Comparison of ENCODE assay signal across 24 cellular contexts in genomic region chr22:50220603-50221409, GRCh38. TPM values are rescaled to one million over a fixed set of nuclear protein-coding genes. Genes with fewer than 3 reads are reported as not detected.
DNase-seq lines count a peak whose midpoint lies in the region; ATAC-seq, FAIRE-seq and TF ChIP-seq lines count a peak whose summit lies in the region.
"Had no signal": no experiment of that assay in that cellular context is flagged by ENCODE, and none has a peak within 500 bp of the region (broad histone marks: within the 10 kb centered on the region; RNA-seq: fewer than 3 reads in every experiment).

No MANE protein-coding gene starts in this region.

- H3K36me3 ChIP-seq in mammary epithelial cell (ENCODE audit: insufficient read depth, low read length) = peaks cover 3% of the 10 kb centered on the region
- peaks cover 22 to 64% of the 10 kb centered on the region in 2 experiments; a peak in 4 of 5 replicates for H3K36me3 ChIP-seq in HepG2 (replicated peaks in 1 of 2; ENCODE audit: control insufficient read depth in 1 of 2, insufficient read depth in 2 of 2, low read length in 2 of 2)
- peaks cover 44 to 100% (median 86%) of the 10 kb centered on the region in 4 donors for H3K36me3 ChIP-seq in upper lobe of left lung

- DNase-seq in mammary epithelial cell (no peak), MCF 10A (ENCODE audit: unreplicated experiment) (no peak), HepG2 (ENCODE audit: low spot score) (no peak), upper lobe of left lung (peak; percentile 20 to 56)
- no peak for DNase-seq in stimulated activated naive CD4-positive, alpha-beta T cell (lab: John Stamatoyannopoulos, UW)
- DNase-seq in CD4-positive, alpha-beta T cell = no peak
- DNase-seq: BE2C; CD8-positive, alpha-beta memory T cell; DMS79 treated with DMSO at 0.1 percent for 48 hours; GOT3; HFFc6; NCI-H1105 treated with DMSO at 0.1 percent for 48 hours; NCI-H187; NCI-H446 treated with DMSO at 0.1 percent for 48 hours; NK-92 treated with Interleukin-12 subunit alpha and Interleukin-12 subunit beta, amount 100 ng/mL, for 24 hours; OCI-M1; RPMI8226; SJCRH30 had no signal

- TF ChIP-seq RAD21 in HepG2 (CRISPR knock-in tag; IDR thresholded peaks at IDR 0.05) = no peak

- H3K9ac ChIP-seq in mammary epithelial cell (ENCODE audit: insufficient read depth, low read length) = no peak overlapping the region
- no peak overlapping the region for H3K9ac ChIP-seq in HepG2 (ENCODE audit: insufficient read depth, low read depth, low read length)

- intact Hi-C loops in mammary epithelial cell (cut with micrococcal nuclease) (no loop called here), MCF 10A (cut with micrococcal nuclease) (no loop called here), HepG2 (cut with micrococcal nuclease; ENCODE audit: unreplicated experiment) (no loop called here)
- intact Hi-C loops in CD4-positive, alpha-beta T cell (cut with DNase I, micrococcal nuclease) = no loop called here

- POLR2A ChIA-PET in MCF 10A (lab: Yijun Ruan, JAX) = interaction anchor here (0.6 kb wide), 1 partner anchor 63 kb away, joined by 3 read pairs; no protein-coding TSS in a partner anchor
- POLR2A ChIA-PET in HepG2 (lab: Yijun Ruan, JAX) = no interaction called here
- POLR2A ChIA-PET in CD4-positive, alpha-beta T cell (lab: Charles Lee) = interaction anchor here (0.9 kb wide), 1 partner anchor 30 kb away, joined by 4 read pairs; no protein-coding TSS in a partner anchor

- H3K4me3 ChIP-seq in mammary epithelial cell (replicated peaks in 1 of 3; ENCODE audit: insufficient read depth in 1 of 3, low read depth in 2 of 3, low read length in 3 of 3) (no peak overlapping the region), HepG2 (replicated peaks in 1 of 3; ENCODE audit: insufficient read depth in 1 of 3, low read depth in 2 of 3, low read length in 3 of 3) (no peak overlapping the region), upper lobe of left lung (no peak overlapping the region)
- H3K4me3 ChIP-seq: SJCRH30 had no signal

- H3K4me1 ChIP-seq in mammary epithelial cell (ENCODE audit: insufficient read depth, low read length) (no peaks in the 10 kb centered on the region), HepG2 (ENCODE audit: insufficient read depth, low read length) (peaks cover 9% of the 10 kb centered on the region), upper lobe of left lung (peaks cover 0 to 4% (median 2%) of the 10 kb centered on the region in 4 donors)
- H3K4me1 ChIP-seq: SJCRH30 had no signal

- H3K79me2 ChIP-seq in mammary epithelial cell (ENCODE audit: insufficient read depth, low read length) (peaks cover 1% of the 10 kb centered on the region), HepG2 (ENCODE audit: insufficient read depth, low read length) (no peaks in the 10 kb centered on the region)

- TF ChIP-seq EP300 in HepG2 (IDR thresholded peaks at IDR 0.05; ENCODE audit: low read depth in 2 of 2, low read length in 2 of 2) = no peak
- no peak for TF ChIP-seq EP300 in HepG2 (CRISPR knock-in tag; IDR thresholded peaks at IDR 0.05; ENCODE audit: borderline replicate concordance)
- no peak for TF ChIP-seq EP300 in upper lobe of left lung (IDR thresholded peaks at IDR 0.05)

- no peak overlapping the region for H3K27ac ChIP-seq in mammary epithelial cell (ENCODE audit: insufficient read depth, low read depth, low read length)
- H3K27ac ChIP-seq in angular gyrus (ENCODE audit: low read depth, low read length) = peak overlapping the region; percentile 25
- no peak overlapping the region for H3K27ac ChIP-seq in HepG2 (ENCODE audit: extremely low read length, insufficient read depth, low read length)
- no peak overlapping the region for H3K27ac ChIP-seq in upper lobe of left lung
- H3K27ac ChIP-seq in CD4-positive, alpha-beta T cell (ENCODE audit: low read depth, low read length) = no peak overlapping the region
- H3K27ac ChIP-seq: SJCRH30 had no signal

- H4K20me1 ChIP-seq in mammary epithelial cell (ENCODE audit: insufficient read depth, low read length) (no peaks in the 10 kb centered on the region), HepG2 (ENCODE audit: insufficient read depth, low read length) (no peaks in the 10 kb centered on the region)

- no peaks in the 10 kb centered on the region for H3K9me3 ChIP-seq in mammary epithelial cell (replicated peaks; ENCODE audit: insufficient read depth, low read length)
- H3K9me3 ChIP-seq in HepG2 (ENCODE audit: low read length) = no peaks in the 10 kb centered on the region
- no peaks in the 10 kb centered on the region for H3K9me3 ChIP-seq in upper lobe of left lung
- H3K9me3 ChIP-seq in CD4-positive, alpha-beta T cell (ENCODE audit: control insufficient read depth, low read length) = no peaks in the 10 kb centered on the region
- H3K9me3 ChIP-seq: BE2C, SJCRH30 had no signal

- BruUV-seq in mammary epithelial cell (replicated peaks; lab: Mats Ljungman, UMichigan) = TSS peak; percentile 13
- no TSS peak for BruUV-seq in MCF 10A (replicated peaks; lab: Mats Ljungman, UMichigan)
- no TSS peak for BruUV-seq in HepG2 (replicated peaks; lab: Mats Ljungman, UMichigan)

- H3K4me2 ChIP-seq in mammary epithelial cell (ENCODE audit: insufficient read depth, low read depth, low read length) (no peak overlapping the region), HepG2 (ENCODE audit: low read depth, low read length) (no peak overlapping the region)

- in situ Hi-C loops in mammary epithelial cell (cut with MboI; ENCODE audit: low sequenced_read_pairs in 2 of 2) = loop anchor here in 1 of 2 donors (25.0 kb wide), 1 partner anchor 284 kb away; no protein-coding TSS in a partner anchor
- in situ Hi-C loops in HepG2 (cut with HindIII; ENCODE audit: extremely low pct_ligation_motif_present, low pct_unique_long_range_greater_than_20kb) = no loop called here

- no peak for TF ChIP-seq CTCF in mammary epithelial cell (conservative IDR thresholded peaks at IDR 0.05 in 1 of 2, IDR thresholded peaks at IDR 0.05 in 1 of 2; ENCODE audit: extremely low read depth in 1 of 2, insufficient read depth in 1 of 2, low read depth in 1 of 2, low read length in 2 of 2)
- TF ChIP-seq CTCF in MCF 10A (IDR thresholded peaks at IDR 0.05; ENCODE audit: unreplicated experiment) = no peak
- TF ChIP-seq CTCF in HepG2 (CRISPR knock-in tag; IDR thresholded peaks at IDR 0.05) = no peak
- no peak for TF ChIP-seq CTCF in upper lobe of left lung (IDR thresholded peaks at IDR 0.05)
- no peak for TF ChIP-seq CTCF in CD4-positive, alpha-beta T cell (IDR thresholded peaks at IDR 0.05)

- no peak for TF ChIP-seq POLR2A in HepG2 (IDR thresholded peaks at IDR 0.05; ENCODE audit: insufficient read depth in 1 of 2, low read depth in 2 of 2, low read length in 2 of 2)
- TF ChIP-seq POLR2A in upper lobe of left lung (IDR thresholded peaks at IDR 0.05) = no peak

- H3K9me3 Mint-ChIP-seq in MCF 10A (ENCODE audit: unreplicated experiment) = no peaks in the 10 kb centered on the region
- no peaks in the 10 kb centered on the region for H3K9me3 Mint-ChIP-seq in CD4-positive, alpha-beta T cell
- H3K9me3 Mint-ChIP-seq: CD8-positive, alpha-beta memory T cell; HFFc6; IgD-negative memory B cell had no signal

- H2AFZ ChIP-seq in mammary epithelial cell (ENCODE audit: low read depth, low read length) = no peak overlapping the region
- no peak overlapping the region for H2AFZ ChIP-seq in HepG2 (ENCODE audit: low read length)

- H3K27ac Mint-ChIP-seq in MCF 10A (ENCODE audit: low read depth, unreplicated experiment) = no peak overlapping the region
- no peak overlapping the region for H3K27ac Mint-ChIP-seq in CD4-positive, alpha-beta T cell
- H3K27ac Mint-ChIP-seq: CD8-positive, alpha-beta memory T cell; HFFc6; IgD-negative memory B cell had no signal

- FAIRE-seq in HepG2 (lab: Jason Lieb, UNC) = no peak
- FAIRE-seq: D721Med, G401.6, GM12892 had no signal

- H3K27me3 ChIP-seq in mammary epithelial cell (ENCODE audit: insufficient read depth, low read length) = no peaks in the 10 kb centered on the region
- no peaks in the 10 kb centered on the region for H3K27me3 ChIP-seq in HepG2 (ENCODE audit: control insufficient read depth in 1 of 2, insufficient read depth in 2 of 2, low read length in 2 of 2)
- H3K27me3 ChIP-seq in upper lobe of left lung = no peaks in the 10 kb centered on the region
- no peaks in the 10 kb centered on the region for H3K27me3 ChIP-seq in CD4-positive, alpha-beta T cell (ENCODE audit: control insufficient read depth, insufficient read depth, low read length)
- H3K27me3 ChIP-seq: BE2C, SJCRH30 had no signal

- no peak overlapping the region for H3K4me3 Mint-ChIP-seq in MCF 10A (ENCODE audit: unreplicated experiment)
- H3K4me3 Mint-ChIP-seq in CD4-positive, alpha-beta T cell = no peak overlapping the region
- H3K4me3 Mint-ChIP-seq: CD8-positive, alpha-beta memory T cell; HFFc6 had no signal

- peaks cover 64% of the 10 kb centered on the region for H3K36me3 Mint-ChIP-seq in MCF 10A (ENCODE audit: insufficient read depth, unreplicated experiment)
- peaks cover 76% of the 10 kb centered on the region for H3K36me3 Mint-ChIP-seq in CD4-positive, alpha-beta T cell (ENCODE audit: low read depth)

- no peaks in the 10 kb centered on the region for H3K27me3 Mint-ChIP-seq in MCF 10A (ENCODE audit: insufficient read depth, unreplicated experiment)
- H3K27me3 Mint-ChIP-seq in CD4-positive, alpha-beta T cell = no peaks in the 10 kb centered on the region
- H3K27me3 Mint-ChIP-seq: CD8-positive, alpha-beta memory T cell; IgD-negative memory B cell had no signal

- 94% methylated on average over 29 of the region's 45 CpGs for WGBS in mammary epithelial cell (ENCODE audit: low coverage, missing lambda C conversion rate)
- WGBS in HepG2 (ENCODE audit: low lambda C conversion rate) = 98% methylated on average over 17 of the region's 45 CpGs
- 90 to 95% methylated on average over 14 to 45 of the region's 45 CpGs for WGBS in upper lobe of left lung, 2 donors

- CTCF ChIA-PET in mammary epithelial cell (lab: Charles Lee; ENCODE audit: low non-redundant PET) = no interaction called here
- CTCF ChIA-PET in MCF 10A (lab: Yijun Ruan, JAX) = interaction anchor here (0.6 to 1.4 kb wide), 3 partner anchors 20 to 193 kb away, joined by 3 to 4 read pairs (median 3); no protein-coding TSS in a partner anchor
- CTCF ChIA-PET in HepG2 (lab: Yijun Ruan, JAX; ENCODE audit: low intra/inter-chr PET ratio, low total read pairs) = no interaction called here
- CTCF ChIA-PET in CD4-positive, alpha-beta T cell (lab: Charles Lee) = no interaction called here

- dilution Hi-C loops in mammary epithelial cell (cut with HindIII; ENCODE audit: low sequenced_read_pairs) = no loop called here

- no peaks in the 10 kb centered on the region for H3K4me1 Mint-ChIP-seq in MCF 10A (ENCODE audit: insufficient read depth, unreplicated experiment)
- no peaks in the 10 kb centered on the region for H3K4me1 Mint-ChIP-seq in CD4-positive, alpha-beta T cell (ENCODE audit: low read depth)
- H3K4me1 Mint-ChIP-seq: CD8-positive, alpha-beta memory T cell; IgD-negative memory B cell had no signal

- ATAC-seq in HepG2 (no peak), upper lobe of left lung (ENCODE audit: low FRiP score in 2 of 2) (no peak), HG03457 (IDR thresholded peaks at IDR 0.05; ENCODE audit: unreplicated experiment) (no peak)
- no peak for ATAC-seq in CD4-positive, alpha-beta T cell (ENCODE audit: poor library complexity)

RNA-seq across cellular contexts. Expression of gene SELENOO, which starts 20.0 kb away (rescaled TPM):
- total RNA-seq in mammary epithelial cell = 10 to 100 TPM; 21.5 to 36.9 TPM
- polyA plus RNA-seq in mammary epithelial cell = 39.7 TPM
- polyA minus RNA-seq in mammary epithelial cell = 12.8 TPM
- total RNA-seq in MCF 10A (2022) = 16.1 and 21.9 TPM in 2 replicates
- 12.5 and 19.0 TPM in 2 replicates for total RNA-seq in HepG2 (2016; rRNA removed; fragmentation: Illumina TruSeq; extraction: Trizol)
- 2.8 and 3.8 TPM in 2 replicates for total RNA-seq in HepG2 (2016; cell fraction: cytosol; rRNA removed; fragmentation: Illumina TruSeq; extraction: Trizol; ENCODE audit: low read depth)
- 9.4 and 19.8 TPM in 2 replicates for total RNA-seq in HepG2 (2016; cell fraction: insoluble cytoplasmic fraction; rRNA removed; fragmentation: Illumina TruSeq; extraction: Trizol)
- total RNA-seq in HepG2 (2016; cell fraction: membrane; rRNA removed; fragmentation: Illumina TruSeq; extraction: Trizol) = 6.0 and 7.6 TPM in 2 replicates
- 18.8 and 19.9 TPM in 2 replicates for total RNA-seq in HepG2 (2016; cell fraction: nucleus; rRNA removed; fragmentation: Illumina TruSeq; extraction: Trizol)
- polyA plus RNA-seq in HepG2 (2011; rRNA removed) = 14.4 and 18.7 TPM in 2 replicates
- 10.0 and 18.1 TPM in 2 replicates for polyA plus RNA-seq in HepG2 (2011; cell fraction: cytosol; rRNA removed)
- polyA plus RNA-seq in HepG2 (2011; cell fraction: nucleus; rRNA removed) = 88.6 and 104 TPM in 2 replicates
- polyA plus RNA-seq in HepG2 (2012) = 10.9 and 17.7 TPM in 2 replicates
- polyA plus RNA-seq in HepG2 (2016; cell fraction: cytosol; fragmentation: Illumina TruSeq; extraction: Trizol; ENCODE audit: low read depth) = 3.5 and 4.0 TPM in 2 replicates
- 9.5 and 12.3 TPM in 2 replicates for polyA plus RNA-seq in HepG2 (2016; cell fraction: insoluble cytoplasmic fraction; fragmentation: Illumina TruSeq; extraction: Trizol; ENCODE audit: low read depth)
- 4.9 and 5.3 TPM in 2 replicates for polyA plus RNA-seq in HepG2 (2016; cell fraction: membrane; fragmentation: Illumina TruSeq; extraction: Trizol; ENCODE audit: low read depth)
- 54.2 and 57.7 TPM in 2 replicates for polyA plus RNA-seq in HepG2 (2016; cell fraction: nucleus; fragmentation: Illumina TruSeq; extraction: Trizol; ENCODE audit: insufficient read depth, low read depth)
- 9.7 and 16.7 TPM in 2 replicates for polyA minus RNA-seq in HepG2 (2011; rRNA and poly(A)+ RNA removed; ENCODE audit: low replicate concordance)
- 6.4 and 6.9 TPM in 2 replicates for polyA minus RNA-seq in HepG2 (2011; cell fraction: cytosol; rRNA and poly(A)+ RNA removed)
- 7.5 and 7.7 TPM in 2 replicates for polyA minus RNA-seq in HepG2 (2011; cell fraction: nucleus; rRNA and poly(A)+ RNA removed)
- total RNA-seq in upper lobe of left lung = 100 to 1,000 TPM in 1 of 6 donors, 10 to 100 TPM in 5; 23.1 to 102 (median 28.9) TPM
- total RNA-seq in CD4-positive, alpha-beta T cell = 10 to 100 TPM; 26.0 to 26.1 TPM

RNA-seq across cellular contexts. Expression of gene TUBGCP6, which starts 24.0 kb away (rescaled TPM):
- total RNA-seq in mammary epithelial cell = 10 to 100 TPM; 33.0 to 34.0 TPM
- 12.3 TPM for polyA plus RNA-seq in mammary epithelial cell
- 18.7 TPM for polyA minus RNA-seq in mammary epithelial cell
- total RNA-seq in MCF 10A (2022) = 27.6 and 27.9 TPM in 2 replicates
- total RNA-seq in HepG2 (2016; rRNA removed; fragmentation: Illumina TruSeq; extraction: Trizol) = 5.8 and 15.7 TPM in 2 replicates
- 3.8 and 4.4 TPM in 2 replicates for total RNA-seq in HepG2 (2016; cell fraction: cytosol; rRNA removed; fragmentation: Illumina TruSeq; extraction: Trizol; ENCODE audit: low read depth)
- 4.6 and 17.4 TPM in 2 replicates for total RNA-seq in HepG2 (2016; cell fraction: insoluble cytoplasmic fraction; rRNA removed; fragmentation: Illumina TruSeq; extraction: Trizol)
- total RNA-seq in HepG2 (2016; cell fraction: membrane; rRNA removed; fragmentation: Illumina TruSeq; extraction: Trizol) = 4.6 and 5.1 TPM in 2 replicates
- total RNA-seq in HepG2 (2016; cell fraction: nucleus; rRNA removed; fragmentation: Illumina TruSeq; extraction: Trizol) = 23.1 and 29.5 TPM in 2 replicates
- 14.6 and 23.7 TPM in 2 replicates for polyA plus RNA-seq in HepG2 (2011; rRNA removed)
- polyA plus RNA-seq in HepG2 (2011; cell fraction: cytosol; rRNA removed) = 2.6 and 4.8 TPM in 2 replicates
- polyA plus RNA-seq in HepG2 (2011; cell fraction: nucleus; rRNA removed) = 276 and 340 TPM in 2 replicates
- 13.4 and 15.8 TPM in 2 replicates for polyA plus RNA-seq in HepG2 (2012)
- polyA plus RNA-seq in HepG2 (2016; cell fraction: cytosol; fragmentation: Illumina TruSeq; extraction: Trizol; ENCODE audit: low read depth) = 0.95 and 1.2 TPM in 2 replicates
- 3.6 and 4.4 TPM in 2 replicates for polyA plus RNA-seq in HepG2 (2016; cell fraction: insoluble cytoplasmic fraction; fragmentation: Illumina TruSeq; extraction: Trizol; ENCODE audit: low read depth)
- polyA plus RNA-seq in HepG2 (2016; cell fraction: membrane; fragmentation: Illumina TruSeq; extraction: Trizol; ENCODE audit: low read depth) = 0.86 and 2.1 TPM in 2 replicates
- polyA plus RNA-seq in HepG2 (2016; cell fraction: nucleus; fragmentation: Illumina TruSeq; extraction: Trizol; ENCODE audit: insufficient read depth, low read depth) = 62.8 and 72.9 TPM in 2 replicates
- 11.6 and 16.8 TPM in 2 replicates for polyA minus RNA-seq in HepG2 (2011; rRNA and poly(A)+ RNA removed; ENCODE audit: low replicate concordance)
- 2.7 and 4.0 TPM in 2 replicates for polyA minus RNA-seq in HepG2 (2011; cell fraction: cytosol; rRNA and poly(A)+ RNA removed)
- 32.9 and 40.9 TPM in 2 replicates for polyA minus RNA-seq in HepG2 (2011; cell fraction: nucleus; rRNA and poly(A)+ RNA removed)
- 100 to 1,000 TPM in 2 of 6 donors, 10 to 100 TPM in 4; 43.2 to 216 (median 52.4) TPM for total RNA-seq in upper lobe of left lung
- total RNA-seq in CD4-positive, alpha-beta T cell = 100 to 1,000 TPM; 124 to 126 TPM

RNA-seq across cellular contexts. Expression of gene HDAC10, which starts 30.3 kb away (rescaled TPM):
- 10 to 100 TPM; 10.7 to 23.6 TPM for total RNA-seq in mammary epithelial cell
- polyA plus RNA-seq in mammary epithelial cell = 8.9 TPM
- 2.7 TPM for polyA minus RNA-seq in mammary epithelial cell
- 27.5 and 29.2 TPM in 2 replicates for total RNA-seq in MCF 10A (2022)
- total RNA-seq in HepG2 (2016; rRNA removed; fragmentation: Illumina TruSeq; extraction: Trizol) = 4.0 and 13.9 TPM in 2 replicates
- total RNA-seq in HepG2 (2016; cell fraction: cytosol; rRNA removed; fragmentation: Illumina TruSeq; extraction: Trizol; ENCODE audit: low read depth) = 7.1 and 8.7 TPM in 2 replicates
- total RNA-seq in HepG2 (2016; cell fraction: insoluble cytoplasmic fraction; rRNA removed; fragmentation: Illumina TruSeq; extraction: Trizol) = 4.1 and 13.9 TPM in 2 replicates
- total RNA-seq in HepG2 (2016; cell fraction: membrane; rRNA removed; fragmentation: Illumina TruSeq; extraction: Trizol) = 4.4 and 4.6 TPM in 2 replicates
- 23.1 and 23.7 TPM in 2 replicates for total RNA-seq in HepG2 (2016; cell fraction: nucleus; rRNA removed; fragmentation: Illumina TruSeq; extraction: Trizol)
- 14.9 and 19.7 TPM in 2 replicates for polyA plus RNA-seq in HepG2 (2011; rRNA removed)
- 1.8 and 3.9 TPM in 2 replicates for polyA plus RNA-seq in HepG2 (2011; cell fraction: cytosol; rRNA removed)
- polyA plus RNA-seq in HepG2 (2011; cell fraction: nucleus; rRNA removed) = 257 and 366 TPM in 2 replicates
- 15.0 and 23.8 TPM in 2 replicates for polyA plus RNA-seq in HepG2 (2012)
- 0.86 TPM in 2 replicates for polyA plus RNA-seq in HepG2 (2016; cell fraction: cytosol; fragmentation: Illumina TruSeq; extraction: Trizol; ENCODE audit: low read depth)
- polyA plus RNA-seq in HepG2 (2016; cell fraction: insoluble cytoplasmic fraction; fragmentation: Illumina TruSeq; extraction: Trizol; ENCODE audit: low read depth) = 3.2 and 5.7 TPM in 2 replicates
- polyA plus RNA-seq in HepG2 (2016; cell fraction: membrane; fragmentation: Illumina TruSeq; extraction: Trizol; ENCODE audit: low read depth) = 2.1 TPM in 2 replicates
- polyA plus RNA-seq in HepG2 (2016; cell fraction: nucleus; fragmentation: Illumina TruSeq; extraction: Trizol; ENCODE audit: insufficient read depth, low read depth) = 72.4 and 82.8 TPM in 2 replicates
- 7.7 and 20.9 TPM in 2 replicates for polyA minus RNA-seq in HepG2 (2011; rRNA and poly(A)+ RNA removed; ENCODE audit: low replicate concordance)
- 3.9 and 4.2 TPM in 2 replicates for polyA minus RNA-seq in HepG2 (2011; cell fraction: cytosol; rRNA and poly(A)+ RNA removed)
- 34.9 and 37.9 TPM in 2 replicates for polyA minus RNA-seq in HepG2 (2011; cell fraction: nucleus; rRNA and poly(A)+ RNA removed)
- 100 to 1,000 TPM in 1 of 6 donors, 10 to 100 TPM in 5; 33.0 to 202 (median 53.1) TPM for total RNA-seq in upper lobe of left lung
- total RNA-seq in CD4-positive, alpha-beta T cell = 10 to 100 TPM; 87.3 to 88.7 TPM

RNA-seq across cellular contexts. Expression of gene TRABD, which starts 35.1 kb away (rescaled TPM):
- total RNA-seq in mammary epithelial cell (10 to 100 TPM; 25.8 to 63.5 TPM), MCF 10A (2022) (60.6 and 63.8 TPM in 2 replicates), HepG2 (2016; rRNA removed; fragmentation: Illumina TruSeq; extraction: Trizol) (16.2 and 21.5 TPM in 2 replicates), upper lobe of left lung (10 to 100 TPM; 32.9 to 88.0 (median 56.3) TPM)
- polyA plus RNA-seq in mammary epithelial cell (53.4 TPM), HepG2 (2011; rRNA removed) (28.9 and 36.8 TPM in 2 replicates)
- polyA minus RNA-seq in mammary epithelial cell = 43.4 TPM
- total RNA-seq in HepG2 (2016; cell fraction: cytosol; rRNA removed; fragmentation: Illumina TruSeq; extraction: Trizol; ENCODE audit: low read depth) = 8.1 and 8.5 TPM in 2 replicates
- 14.1 and 20.1 TPM in 2 replicates for total RNA-seq in HepG2 (2016; cell fraction: insoluble cytoplasmic fraction; rRNA removed; fragmentation: Illumina TruSeq; extraction: Trizol)
- total RNA-seq in HepG2 (2016; cell fraction: membrane; rRNA removed; fragmentation: Illumina TruSeq; extraction: Trizol) = 15.9 and 17.7 TPM in 2 replicates
- 12.3 and 17.7 TPM in 2 replicates for total RNA-seq in HepG2 (2016; cell fraction: nucleus; rRNA removed; fragmentation: Illumina TruSeq; extraction: Trizol)
- 15.8 and 28.0 TPM in 2 replicates for polyA plus RNA-seq in HepG2 (2011; cell fraction: cytosol; rRNA removed)
- polyA plus RNA-seq in HepG2 (2011; cell fraction: nucleus; rRNA removed) = 241 and 327 TPM in 2 replicates
- polyA plus RNA-seq in HepG2 (2012) = 19.6 and 35.2 TPM in 2 replicates
- polyA plus RNA-seq in HepG2 (2016; cell fraction: cytosol; fragmentation: Illumina TruSeq; extraction: Trizol; ENCODE audit: low read depth) = 10.4 and 11.2 TPM in 2 replicates
- polyA plus RNA-seq in HepG2 (2016; cell fraction: insoluble cytoplasmic fraction; fragmentation: Illumina TruSeq; extraction: Trizol; ENCODE audit: low read depth) = 19.9 and 22.8 TPM in 2 replicates
- 15.2 and 16.9 TPM in 2 replicates for polyA plus RNA-seq in HepG2 (2016; cell fraction: membrane; fragmentation: Illumina TruSeq; extraction: Trizol; ENCODE audit: low read depth)
- 56.6 and 60.9 TPM in 2 replicates for polyA plus RNA-seq in HepG2 (2016; cell fraction: nucleus; fragmentation: Illumina TruSeq; extraction: Trizol; ENCODE audit: insufficient read depth, low read depth)
- polyA minus RNA-seq in HepG2 (2011; rRNA and poly(A)+ RNA removed; ENCODE audit: low replicate concordance) = 22.4 and 30.1 TPM in 2 replicates
- 9.7 and 11.7 TPM in 2 replicates for polyA minus RNA-seq in HepG2 (2011; cell fraction: cytosol; rRNA and poly(A)+ RNA removed)
- 14.4 and 18.2 TPM in 2 replicates for polyA minus RNA-seq in HepG2 (2011; cell fraction: nucleus; rRNA and poly(A)+ RNA removed)
- 100 to 1,000 TPM; 184 to 193 TPM for total RNA-seq in CD4-positive, alpha-beta T cell

RNA-seq across cellular contexts. Expression of gene MAPK12, which starts 40.7 kb away (rescaled TPM):
- 10 to 100 TPM; 11.1 to 11.5 TPM for total RNA-seq in mammary epithelial cell
- 5.8 TPM for polyA plus RNA-seq in mammary epithelial cell
- 1.1 TPM for polyA minus RNA-seq in mammary epithelial cell
- total RNA-seq in MCF 10A (2022) = 24.9 and 25.0 TPM in 2 replicates
- total RNA-seq in HepG2 (2016; rRNA removed; fragmentation: Illumina TruSeq; extraction: Trizol) = 15.0 and 23.3 TPM in 2 replicates
- 25.0 and 26.8 TPM in 2 replicates for total RNA-seq in HepG2 (2016; cell fraction: cytosol; rRNA removed; fragmentation: Illumina TruSeq; extraction: Trizol; ENCODE audit: low read depth)
- total RNA-seq in HepG2 (2016; cell fraction: insoluble cytoplasmic fraction; rRNA removed; fragmentation: Illumina TruSeq; extraction: Trizol) = 15.4 and 25.6 TPM in 2 replicates
- 43.0 and 45.2 TPM in 2 replicates for total RNA-seq in HepG2 (2016; cell fraction: membrane; rRNA removed; fragmentation: Illumina TruSeq; extraction: Trizol)
- total RNA-seq in HepG2 (2016; cell fraction: nucleus; rRNA removed; fragmentation: Illumina TruSeq; extraction: Trizol) = 20.3 and 23.6 TPM in 2 replicates
- polyA plus RNA-seq in HepG2 (2011; rRNA removed) = 22.2 and 22.8 TPM in 2 replicates
- polyA plus RNA-seq in HepG2 (2011; cell fraction: cytosol; rRNA removed) = 12.9 and 20.7 TPM in 2 replicates
- 115 and 151 TPM in 2 replicates for polyA plus RNA-seq in HepG2 (2011; cell fraction: nucleus; rRNA removed)
- polyA plus RNA-seq in HepG2 (2012) = 6.9 and 10.9 TPM in 2 replicates
- 27.8 and 28.1 TPM in 2 replicates for polyA plus RNA-seq in HepG2 (2016; cell fraction: cytosol; fragmentation: Illumina TruSeq; extraction: Trizol; ENCODE audit: low read depth)
- 14.6 and 16.4 TPM in 2 replicates for polyA plus RNA-seq in HepG2 (2016; cell fraction: insoluble cytoplasmic fraction; fragmentation: Illumina TruSeq; extraction: Trizol; ENCODE audit: low read depth)
- polyA plus RNA-seq in HepG2 (2016; cell fraction: membrane; fragmentation: Illumina TruSeq; extraction: Trizol; ENCODE audit: low read depth) = 37.0 and 38.8 TPM in 2 replicates
- 56.9 and 60.1 TPM in 2 replicates for polyA plus RNA-seq in HepG2 (2016; cell fraction: nucleus; fragmentation: Illumina TruSeq; extraction: Trizol; ENCODE audit: insufficient read depth, low read depth)
- polyA minus RNA-seq in HepG2 (2011; rRNA and poly(A)+ RNA removed; ENCODE audit: low replicate concordance) = 16.5 and 18.7 TPM in 2 replicates
- 5.1 and 9.2 TPM in 2 replicates for polyA minus RNA-seq in HepG2 (2011; cell fraction: cytosol; rRNA and poly(A)+ RNA removed)
- 25.6 and 25.8 TPM in 2 replicates for polyA minus RNA-seq in HepG2 (2011; cell fraction: nucleus; rRNA and poly(A)+ RNA removed)
- 10 to 100 TPM in 3 of 6 donors, 1 to 10 TPM in 3; 3.1 to 19.2 (median 10.1) TPM for total RNA-seq in upper lobe of left lung
- total RNA-seq in CD4-positive, alpha-beta T cell = 1 to 10 TPM; 1.2 to 1.3 TPM

Comparison
In these comparisons a context has a peak if more than half of its experiments do, and no peak if none do; other contexts are left out.
1. DNase-seq: peak in upper lobe of left lung (2 of 2); none in mammary epithelial cell (single experiment), MCF 10A (single experiment), HepG2 (single experiment), stimulated activated naive CD4-positive, alpha-beta T cell (0 of 6) and CD4-positive, alpha-beta T cell (0 of 10).